Comparison of ENCODE assay signal across 8 cellular contexts in the genomic region with DNA sequence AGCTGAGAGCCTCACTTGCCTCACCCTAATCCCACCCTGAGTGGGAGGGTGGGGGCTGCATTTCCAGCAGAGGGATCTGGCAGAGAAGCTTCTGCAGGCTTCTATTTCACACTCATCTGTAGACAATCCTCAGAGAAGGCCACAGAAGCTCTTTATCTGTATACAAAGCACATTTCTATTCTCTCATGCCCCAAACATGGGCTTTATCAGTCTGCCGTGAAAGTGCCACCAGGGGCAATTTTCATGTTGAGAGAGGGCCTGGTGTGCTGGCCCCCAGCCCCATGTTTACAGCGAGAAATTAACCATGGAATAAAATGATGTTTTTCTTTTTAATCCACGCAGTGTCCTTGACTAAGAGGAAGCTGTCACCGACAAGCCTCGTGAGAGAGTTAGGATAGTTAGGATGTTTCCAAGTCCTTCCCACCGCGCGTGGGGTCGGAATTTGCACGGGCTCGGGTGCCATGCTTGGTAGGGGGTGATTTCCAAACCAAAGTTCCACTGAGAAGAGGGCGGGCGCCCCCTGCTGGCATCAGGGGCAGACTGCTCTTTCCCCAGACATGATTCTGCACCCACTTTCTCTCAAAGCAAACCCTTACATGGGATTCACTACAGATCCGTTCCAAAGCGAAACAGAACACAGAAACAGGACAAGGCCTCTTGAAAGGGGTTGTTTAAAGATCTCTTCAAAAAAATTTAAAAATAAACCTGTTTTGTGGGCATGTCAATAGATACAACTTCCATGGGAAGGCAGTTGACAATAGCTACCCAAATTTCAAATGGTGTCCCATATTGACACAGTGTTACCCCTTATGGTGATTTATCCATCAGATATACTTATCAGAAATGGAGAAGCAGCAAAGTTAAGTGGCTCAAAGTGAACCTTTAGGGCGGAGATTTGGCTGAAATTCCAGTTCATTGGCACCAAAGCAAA.
A peak's percentile ranks its signal among the peaks of the same experiment; 100 is the strongest.
DNase-seq lines count a peak whose midpoint lies in the region; ATAC-seq and TF ChIP-seq lines count a peak whose summit lies in the region.

No MANE protein-coding gene starts in this region.

- peak; percentile 98 for TF ChIP-seq CTCF in cardiac fibroblast (IDR thresholded peaks at IDR 0.05; ENCODE audit: low read depth, low read length)

- no peak for ATAC-seq in HG02798 (IDR thresholded peaks at IDR 0.05; ENCODE audit: poor library complexity, unreplicated experiment)

- DNase-seq in NK-92 treated with Interleukin-12 subunit alpha and Interleukin-12 subunit beta, amount 100 ng/mL, for 24 hours (lab: John Stamatoyannopoulos, UW) = peak; percentile 36
- no peak for DNase-seq in NK-92 (lab: John Stamatoyannopoulos, UW; ENCODE audit: unreplicated experiment)
- peak; percentile 8 for DNase-seq in NCI-H2029 treated with DMSO at 0.1 percent for 48 hours (lab: John Stamatoyannopoulos, UW)
- DNase-seq in activated CD4-positive, CD25-positive, alpha-beta regulatory T cell treated with anti-CD3 and anti-CD28 coated beads, Interleukin-2, amount 50 U/mL, for 16 hours (ENCODE audit: low read depth, low spot score) = peak; percentile 41
- peak; percentile 71 to 82 for DNase-seq in cardiac fibroblast (ENCODE audit: low read depth in 2 of 2)
- peak; percentile 85 for DNase-seq in left kidney (ENCODE audit: low read depth, low spot score)
- DNase-seq in stimulated activated CD4-positive, alpha-beta T cell treated with anti-CD3 and anti-CD28 coated beads, Interleukin-4, amount 100 ng/mL, for 1 hour = peak; percentile 78

- H3K4me3 ChIP-seq in cardiac fibroblast (replicated peaks in 1 of 2; ENCODE audit: low read depth in 2 of 2, low read length in 2 of 2) = no peak overlapping the region
